ENCODE assay signal across 8 cellular contexts in the genomic region with DNA sequence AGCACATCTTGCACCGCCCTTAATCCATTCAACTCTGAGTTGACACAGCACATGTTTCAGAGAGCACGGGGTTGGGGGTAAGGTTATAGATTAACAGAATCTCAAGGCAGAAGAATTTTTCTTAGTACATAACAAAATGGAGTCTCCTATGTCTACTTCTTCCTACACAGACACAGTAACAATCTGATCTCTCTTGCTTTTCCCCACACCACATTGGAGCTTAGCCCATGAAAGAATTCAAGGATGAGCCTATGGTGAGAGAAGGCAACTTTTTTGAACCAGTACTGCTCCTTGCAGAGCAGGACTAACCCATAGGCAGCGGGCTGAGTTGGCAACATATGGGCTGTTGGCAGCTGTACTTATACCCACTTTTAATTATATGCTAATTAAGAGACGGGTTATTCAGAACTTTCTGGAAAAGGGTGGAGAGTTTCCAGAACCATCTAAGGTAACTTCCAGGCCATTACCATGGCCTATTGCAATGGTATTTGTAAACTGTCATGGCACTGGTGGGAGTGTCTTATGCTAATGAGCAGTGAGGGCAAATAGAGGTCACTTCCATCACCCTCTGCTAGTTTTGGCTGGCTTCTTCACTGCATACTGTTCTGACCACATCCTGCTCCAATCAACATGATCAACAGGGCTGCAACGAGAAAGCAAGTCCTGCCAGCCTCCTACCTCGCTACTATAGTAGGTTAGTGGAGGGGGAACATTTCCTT. TPM values are rescaled to one million over a fixed set of nuclear protein-coding genes. Genes with fewer than 3 reads are reported as not detected.
DNase-seq lines count a peak whose midpoint lies in the region; ATAC-seq and TF ChIP-seq lines count a peak whose summit lies in the region.
"Not testable (repeated sequence)": the region's sequence is repeated elsewhere in the genome, so short reads cannot be mapped to it uniquely, and the experiment has no call there.

No MANE protein-coding gene starts in this region.

- H3F3A ChIP-seq in PC-9 (ENCODE audit: insufficient read depth, low read depth), result not testable (repeated sequence)

- not testable (repeated sequence) for H3K4me3 ChIP-seq in PC-9, dorsolateral prefrontal cortex

- peak overlapping the region; percentile 45 for H3K4me2 ChIP-seq in PC-9

- POLR2A ChIA-PET in PC-9 (lab: Charles Lee; ENCODE audit: unreplicated experiment), result interaction anchor here (0.9 kb wide), 1 partner anchor 36 kb away, joined by 3 read pairs; no protein-coding TSS in a partner anchor

- intact Hi-C loops in PC-9 (cut with micrococcal nuclease; ENCODE audit: unreplicated experiment), result loop anchor here (1.0 to 2.0 kb wide), 3 partner anchors 36 to 80 kb away; no protein-coding TSS in a partner anchor
- intact Hi-C loops in dorsolateral prefrontal cortex (cut with DNase I), result not testable (repeated sequence)

- peak; percentile 81 for ATAC-seq in GM21515 (IDR thresholded peaks at IDR 0.05; ENCODE audit: unreplicated experiment)
- ATAC-seq in HG03457 (IDR thresholded peaks at IDR 0.05; ENCODE audit: unreplicated experiment), result peak; percentile 69
- ATAC-seq in left lobe of liver, result peak; percentile 96

- H2AFZ ChIP-seq in PC-9, result not testable (repeated sequence)

- not testable (repeated sequence) for H3K9me3 ChIP-seq in PC-9 (ENCODE audit: insufficient read depth, low read depth)

- H3K27me3 ChIP-seq in PC-9 (ENCODE audit: insufficient read depth, low read depth); dorsolateral prefrontal cortex: not testable (repeated sequence)

- not testable (repeated sequence) for H3K36me3 ChIP-seq in PC-9 (ENCODE audit: low read depth)

- TSS peak; percentile 98 for BruUV-seq in PC-9 (replicated peaks; lab: Mats Ljungman, UMichigan)

- peaks cover 36% of the 10 kb centered on the region for H3K4me1 ChIP-seq in PC-9 (replicated peaks; ENCODE audit: insufficient read depth)

- not testable (repeated sequence) for TF ChIP-seq CTCF in PC-9 (conservative IDR thresholded peaks at IDR 0.05); dorsolateral prefrontal cortex (IDR thresholded peaks at IDR 0.05 in 54 of 56, conservative IDR thresholded peaks at IDR 0.05 in 2 of 56; ENCODE audit: low read depth in 1 of 56, partially characterized antibody in 56 of 56)

- H3K9me2 ChIP-seq in PC-9 (ENCODE audit: insufficient read depth), result not testable (repeated sequence)

- peak; percentile 79 for DNase-seq in ELR (ENCODE audit: low read depth)
- DNase-seq in PC-9, result peak; percentile 74 to 91
- DNase-seq in activated CD8-positive, alpha-beta memory T cell treated with anti-CD3 and anti-CD28 coated beads for 24 hours, result peak; percentile 58
- not testable (repeated sequence) for DNase-seq in dorsolateral prefrontal cortex; left lobe of liver (ENCODE audit: low spot score)
- peak; percentile 77 for DNase-seq in stromal cell of bone marrow (ENCODE audit: low read depth)

- not testable (repeated sequence) for H4K20me1 ChIP-seq in PC-9 (ENCODE audit: insufficient read depth)

- CTCF ChIA-PET in PC-9 (lab: Charles Lee), result not testable (repeated sequence)

- H3K27ac ChIP-seq in PC-9 (peak overlapping the region; percentile 40; the same call in 1 of the 2 replicates), dorsolateral prefrontal cortex (peak overlapping the region in 55 of 59 donors; percentile 5 to 100 (median 77))

- H3K79me2 ChIP-seq in PC-9 (ENCODE audit: low read depth), result not testable (repeated sequence)

RNA-seq across cellular contexts. Expression of a gene that starts 5.4 kb away (rescaled TPM):
- total RNA-seq in PC-9 (2021), result 64.6 and 99.9 TPM in 2 replicates
- total RNA-seq in dorsolateral prefrontal cortex, result 100 to 1,000 TPM in 2 of 120 experiments, 10 to 100 TPM in 118; 11.2 to 117 (median 25.4) TPM
- total RNA-seq in left lobe of liver, result 47.6 TPM

RNA-seq across cellular contexts. Expression of a gene that starts 25.3 kb away (rescaled TPM):
- not detected in 2 replicates for total RNA-seq in PC-9 (2021)
- under 1 TPM in 16 of 120 experiments, not detected in 104; 0.23 to 0.60 (median 0.40) TPM for total RNA-seq in dorsolateral prefrontal cortex
- not detected for total RNA-seq in left lobe of liver

RNA-seq across cellular contexts. Expression of a gene that starts 31.9 kb away (rescaled TPM):
- total RNA-seq in PC-9 (2021) (8.8 and 13.6 TPM in 2 replicates), dorsolateral prefrontal cortex (1 to 10 TPM in 9 of 120 experiments, under 1 TPM in 13, not detected in 98; 0.64 to 1.7 (median 0.90) TPM), left lobe of liver (1.2 TPM)

RNA-seq across cellular contexts. Expression of a gene that starts 40.3 kb away (rescaled TPM):
- total RNA-seq in PC-9 (2021), result not detected in 2 replicates
- total RNA-seq in dorsolateral prefrontal cortex, result 10 to 100 TPM in 8 of 120 experiments, 1 to 10 TPM in 112; 1.7 to 13.3 (median 6.4) TPM
- total RNA-seq in left lobe of liver, result not detected
